In genomic region chr16:67733734-67734470, GRCh38 we compare ENCODE assay signal across 15 cellular contexts. TPM values are rescaled to one million over a fixed set of nuclear protein-coding genes. Genes with fewer than 3 reads are reported as not detected.
DNase-seq lines count a peak whose midpoint lies in the region; ATAC-seq and TF ChIP-seq lines count a peak whose summit lies in the region.
"Had no signal": no experiment of that assay in that cellular context is flagged by ENCODE, and none has a peak within 500 bp of the region (broad histone marks: within the 10 kb centered on the region; RNA-seq: fewer than 3 reads in every experiment).

No MANE protein-coding gene starts in this region.

- CTCF ChIA-PET in CD8-positive, alpha-beta memory T cell (lab: Charles Lee): no interaction called here

- H3K27ac ChIP-seq in lower lobe of right lung (no peak overlapping the region), esophagus squamous epithelium (no peak overlapping the region)
- H3K27ac ChIP-seq in CD8-positive, alpha-beta memory T cell (ENCODE audit: low read depth, low read length): no peak overlapping the region
- H3K27ac ChIP-seq: C4-2B had no signal

- WGBS in esophagus squamous epithelium, 2 donors: 86 to 100% methylated on average over 2 to 4 of the region's 5 CpGs

- H3K27ac Mint-ChIP-seq in T-helper 2 cell treated with Interferon-gamma antibody and Interleukin-4, amounts not matched to agents 5 μg/mL and 100 μg/mL, for 36 hours: peak overlapping the region; percentile 10
- peak overlapping the region; percentile 37 for H3K27ac Mint-ChIP-seq in stimulated activated naive B cell treated with anti-CD40 and anti-IgM and Interleukin-4, amounts not matched to agents 10 μg/mL and 1 μg/mL and 100 μg/mL, for 72 hours
- H3K27ac Mint-ChIP-seq in CD8-positive, alpha-beta memory T cell: peak overlapping the region in 4 of 8 donors; percentile 11 to 74 (median 37)
- H3K27ac Mint-ChIP-seq: H9 had no signal

- no peaks in the 10 kb centered on the region for H3K4me1 Mint-ChIP-seq in T-helper 2 cell treated with Interferon-gamma antibody and Interleukin-4, amounts not matched to agents 5 μg/mL and 100 μg/mL, for 36 hours (ENCODE audit: low read depth)
- H3K4me1 Mint-ChIP-seq in stimulated activated naive B cell treated with anti-CD40 and anti-IgM and Interleukin-4, amounts not matched to agents 10 μg/mL and 1 μg/mL and 100 μg/mL, for 72 hours: peaks cover 0 to 2% of the 10 kb centered on the region in 2 donors
- peaks cover 0 to 2% (median 0%) of the 10 kb centered on the region in 3 donors for H3K4me1 Mint-ChIP-seq in CD8-positive, alpha-beta memory T cell
- H3K4me1 Mint-ChIP-seq: H9 had no signal

- intact Hi-C loops in lower lobe of right lung (cut with DNase I) (no loop called here), esophagus squamous epithelium (cut with DNase I) (no loop called here)

- POLR2A ChIA-PET in CD8-positive, alpha-beta memory T cell (lab: Charles Lee): no interaction called here

- DNase-seq in T-helper 2 cell treated with Interferon-gamma antibody and Interleukin-4, amounts not matched to agents 5 μg/mL and 100 μg/mL, for 36 hours (ENCODE audit: low spot score): no peak
- DNase-seq in T-helper 2 cell (no peak), cerebellum (ENCODE audit: low spot score) (peak; percentile 71), lower lobe of right lung (peak; percentile 12), esophagus squamous epithelium (lab: John Stamatoyannopoulos, UW) (no peak), nucleus accumbens (lab: John Stamatoyannopoulos, UW) (no peak)
- no peak for DNase-seq in stimulated activated naive B cell treated with anti-CD40 and anti-IgM and Interleukin-4, amounts not matched to agents 10 μg/mL and 1 μg/mL and 100 μg/mL, for 72 hours
- DNase-seq in CD8-positive, alpha-beta memory T cell: no peak
- DNase-seq: BE2C; CD4-positive, alpha-beta memory T cell; COR-L47; DMS79; GOT3; H9 had no signal

- peaks cover 67% of the 10 kb centered on the region for H3K36me3 ChIP-seq in lower lobe of right lung
- H3K36me3 ChIP-seq in esophagus squamous epithelium: peaks cover 13 to 94% (median 17%) of the 10 kb centered on the region in 3 donors
- peaks cover 20% of the 10 kb centered on the region for H3K36me3 ChIP-seq in CD8-positive, alpha-beta memory T cell (ENCODE audit: insufficient read depth, low read length)

- TF ChIP-seq POLR2A in esophagus squamous epithelium (IDR thresholded peaks at IDR 0.05): no peak

- no peaks in the 10 kb centered on the region for H3K27me3 Mint-ChIP-seq in T-helper 2 cell treated with Interferon-gamma antibody and Interleukin-4, amounts not matched to agents 5 μg/mL and 100 μg/mL, for 36 hours (ENCODE audit: low read depth)
- H3K27me3 Mint-ChIP-seq in stimulated activated naive B cell treated with anti-CD40 and anti-IgM and Interleukin-4, amounts not matched to agents 10 μg/mL and 1 μg/mL and 100 μg/mL, for 72 hours: no peaks in the 10 kb centered on the region
- H3K27me3 Mint-ChIP-seq in CD8-positive, alpha-beta memory T cell: no peaks in the 10 kb centered on the region
- H3K27me3 Mint-ChIP-seq: CD4-positive, alpha-beta memory T cell had no signal

- TF ChIP-seq CTCF in lower lobe of right lung (IDR thresholded peaks at IDR 0.05) (no peak), esophagus squamous epithelium (IDR thresholded peaks at IDR 0.05) (no peak)

- no peaks in the 10 kb centered on the region for H3K9me3 Mint-ChIP-seq in T-helper 2 cell treated with Interferon-gamma antibody and Interleukin-4, amounts not matched to agents 5 μg/mL and 100 μg/mL, for 36 hours
- H3K9me3 Mint-ChIP-seq in stimulated activated naive B cell treated with anti-CD40 and anti-IgM and Interleukin-4, amounts not matched to agents 10 μg/mL and 1 μg/mL and 100 μg/mL, for 72 hours: no peaks in the 10 kb centered on the region
- H3K9me3 Mint-ChIP-seq in CD8-positive, alpha-beta memory T cell: no peaks in the 10 kb centered on the region
- H3K9me3 Mint-ChIP-seq: CD4-positive, alpha-beta memory T cell; H9 had no signal

- H3K36me3 Mint-ChIP-seq in T-helper 2 cell treated with Interferon-gamma antibody and Interleukin-4, amounts not matched to agents 5 μg/mL and 100 μg/mL, for 36 hours (ENCODE audit: low read depth): peaks cover 16% of the 10 kb centered on the region
- H3K36me3 Mint-ChIP-seq in stimulated activated naive B cell treated with anti-CD40 and anti-IgM and Interleukin-4, amounts not matched to agents 10 μg/mL and 1 μg/mL and 100 μg/mL, for 72 hours: peaks cover 39 to 49% of the 10 kb centered on the region in 2 donors
- peaks cover 4 to 61% (median 5%) of the 10 kb centered on the region in 3 donors for H3K36me3 Mint-ChIP-seq in CD8-positive, alpha-beta memory T cell

- H3K9me3 ChIP-seq in lower lobe of right lung (no peaks in the 10 kb centered on the region), esophagus squamous epithelium (no peaks in the 10 kb centered on the region)
- H3K9me3 ChIP-seq in CD8-positive, alpha-beta memory T cell (ENCODE audit: low read length): no peaks in the 10 kb centered on the region
- H3K9me3 ChIP-seq: BE2C had no signal

- no peak overlapping the region for H3K4me3 Mint-ChIP-seq in T-helper 2 cell treated with Interferon-gamma antibody and Interleukin-4, amounts not matched to agents 5 μg/mL and 100 μg/mL, for 36 hours
- H3K4me3 Mint-ChIP-seq in stimulated activated naive B cell treated with anti-CD40 and anti-IgM and Interleukin-4, amounts not matched to agents 10 μg/mL and 1 μg/mL and 100 μg/mL, for 72 hours: no peak overlapping the region
- H3K4me3 Mint-ChIP-seq in CD8-positive, alpha-beta memory T cell: no peak overlapping the region
- H3K4me3 Mint-ChIP-seq: CD4-positive, alpha-beta memory T cell; H9 had no signal

- H3K4me1 ChIP-seq in lower lobe of right lung: no peaks in the 10 kb centered on the region
- H3K4me1 ChIP-seq in esophagus squamous epithelium: no peaks in the 10 kb centered on the region
- no peaks in the 10 kb centered on the region for H3K4me1 ChIP-seq in CD8-positive, alpha-beta memory T cell (ENCODE audit: insufficient read depth, low read length)
- H3K4me1 ChIP-seq: BE2C had no signal

- H3K27me3 ChIP-seq in lower lobe of right lung (ENCODE audit: low read depth) (no peaks in the 10 kb centered on the region), esophagus squamous epithelium (no peaks in the 10 kb centered on the region)
- H3K27me3 ChIP-seq in CD8-positive, alpha-beta memory T cell (ENCODE audit: insufficient read depth, low read length, poor library complexity, severe bottlenecking): no peaks in the 10 kb centered on the region
- H3K27me3 ChIP-seq: BE2C had no signal

- H3K4me3 ChIP-seq in lower lobe of right lung (no peak overlapping the region), esophagus squamous epithelium (no peak overlapping the region)
- no peak overlapping the region for H3K4me3 ChIP-seq in CD8-positive, alpha-beta memory T cell (ENCODE audit: low read length)

- no peak for ATAC-seq in lower lobe of right lung
- ATAC-seq in stimulated activated naive B cell treated with anti-CD40 and anti-IgM and Interleukin-4, amounts not matched to agents 10 μg/mL and 1 μg/mL and 100 μg/mL, for 72 hours (replicated peaks): no peak

RNA-seq across cellular contexts. Expression of gene GFOD2, which starts 14.8 kb away (rescaled TPM):
- total RNA-seq in cerebellum (49.3 TPM), lower lobe of right lung (18.9 TPM), esophagus squamous epithelium (10 to 100 TPM; 26.1 to 63.3 (median 37.3) TPM)
- 10 to 100 TPM; 21.3 to 23.7 TPM for total RNA-seq in CD8-positive, alpha-beta memory T cell
- 11.2 TPM for polyA plus RNA-seq in CD8-positive, alpha-beta memory T cell

Comparison
In these comparisons a context has a peak if more than half of its experiments do, and no peak if none do; other contexts are left out.
1. DNase-seq: peak in cerebellum (single experiment) and lower lobe of right lung (single experiment); none in T-helper 2 cell treated with Interferon-gamma antibody and Interleukin-4, amounts not matched to agents 5 μg/mL and 100 μg/mL, for 36 hours (single experiment), T-helper 2 cell (0 of 5), stimulated activated naive B cell treated with anti-CD40 and anti-IgM and Interleukin-4, amounts not matched to agents 10 μg/mL and 1 μg/mL and 100 μg/mL, for 72 hours (single experiment), esophagus squamous epithelium (single experiment), CD8-positive, alpha-beta memory T cell (0 of 5) and nucleus accumbens (0 of 56).